ENCODE assay signal across 11 cellular contexts in the genomic region with DNA sequence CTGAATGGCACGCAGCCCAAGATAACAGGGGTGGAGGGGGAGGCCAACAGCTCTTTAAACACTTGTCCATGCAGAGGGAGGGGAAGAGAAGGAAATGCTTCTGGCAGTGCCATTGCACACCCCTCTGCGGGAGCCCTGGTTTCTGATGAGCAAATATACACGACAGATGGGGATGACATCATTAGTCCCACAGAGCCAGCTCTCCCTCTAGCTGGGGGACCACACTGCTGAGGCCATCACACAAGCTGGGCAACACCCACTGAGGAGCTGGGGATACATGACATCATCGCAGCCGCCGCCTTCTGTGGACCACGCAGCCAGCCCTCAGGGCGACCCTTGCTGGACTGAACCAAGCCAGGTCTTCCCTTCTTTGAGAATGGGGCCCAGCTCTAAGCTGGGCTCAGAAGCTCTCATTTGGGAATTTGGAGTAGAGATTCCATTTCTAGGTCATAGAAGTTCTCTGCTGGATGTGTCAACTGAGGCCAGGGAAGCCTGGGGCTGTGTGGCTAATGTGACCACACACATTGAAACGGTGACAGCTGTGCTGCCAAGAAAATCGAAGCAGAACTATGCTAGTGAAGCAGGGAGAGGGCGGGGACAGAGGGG.
DNase-seq lines count a peak whose midpoint lies in the region; ATAC-seq and TF ChIP-seq lines count a peak whose summit lies in the region.
"Had no signal": no experiment of that assay in that cellular context is flagged by ENCODE, and none has a peak within 500 bp of the region (broad histone marks: within the 10 kb centered on the region; RNA-seq: fewer than 3 reads in every experiment).

No MANE protein-coding gene starts in this region.

- intact Hi-C loops in activated T-helper 1 cell treated with anti-CD3 and anti-CD28 coated beads, Interleukin-12 subunit alpha, Interleukin-12 subunit beta, Interleukin-2, Interleukin-4 antibody, amounts not matched to agents 30 ng/mL and 10 ng/mL and 1 ng/mL, durations not matched to agents 14 hours and 24 hours and 36 hours (cut with micrococcal nuclease): loop anchor here (5.0 kb wide), 1 partner anchor 122 kb away; a partner anchor contains a TSS
- intact Hi-C loops in right lobe of liver (cut with DNase I): no loop called here

- no peaks in the 10 kb centered on the region for H3K9me3 Mint-ChIP-seq in stimulated activated naive CD8-positive, alpha-beta T cell treated with anti-CD3 and anti-CD28 coated beads, Interleukin-15, Interleukin-2, amounts not matched to agents 100 ng/mL and 50 ng/mL, for 24 hours
- H3K9me3 Mint-ChIP-seq in stimulated activated naive CD8-positive, alpha-beta T cell treated with anti-CD3 and anti-CD28 coated beads, Interleukin-15, amount 100 ng/mL, for 72 hours: no peaks in the 10 kb centered on the region
- H3K9me3 Mint-ChIP-seq in activated T-helper 1 cell treated with anti-CD3 and anti-CD28 coated beads, Interleukin-12 subunit alpha, Interleukin-12 subunit beta, Interleukin-2, Interleukin-4 antibody, amounts not matched to agents 30 ng/mL and 10 ng/mL and 1 ng/mL, durations not matched to agents 14 hours and 24 hours and 36 hours: no peaks in the 10 kb centered on the region
- H3K9me3 Mint-ChIP-seq: naive thymus-derived CD8-positive, alpha-beta T cell had no signal

- no peak for ATAC-seq in stimulated activated naive CD8-positive, alpha-beta T cell treated with anti-CD3 and anti-CD28 coated beads, Interleukin-15, amount 100 ng/mL, for 72 hours
- ATAC-seq in right lobe of liver: no peak
- ATAC-seq in HG02678 (IDR thresholded peaks at IDR 0.05; ENCODE audit: unreplicated experiment): no peak
- ATAC-seq in HG02610 (IDR thresholded peaks at IDR 0.05; ENCODE audit: unreplicated experiment): no peak
- ATAC-seq: HCT116; naive thymus-derived CD8-positive, alpha-beta T cell had no signal

- H3K27ac Mint-ChIP-seq in stimulated activated naive CD8-positive, alpha-beta T cell treated with anti-CD3 and anti-CD28 coated beads, Interleukin-15, Interleukin-2, amounts not matched to agents 100 ng/mL and 50 ng/mL, for 24 hours: peak overlapping the region; percentile 31
- peak overlapping the region in 1 of 2 donors; percentile 35 for H3K27ac Mint-ChIP-seq in stimulated activated naive CD8-positive, alpha-beta T cell treated with anti-CD3 and anti-CD28 coated beads, Interleukin-15, amount 100 ng/mL, for 72 hours
- H3K27ac Mint-ChIP-seq in activated T-helper 1 cell treated with anti-CD3 and anti-CD28 coated beads, Interleukin-12 subunit alpha, Interleukin-12 subunit beta, Interleukin-2, Interleukin-4 antibody, amounts not matched to agents 30 ng/mL and 10 ng/mL and 1 ng/mL, durations not matched to agents 14 hours and 24 hours and 36 hours: peak overlapping the region; percentile 87

- H3K4me1 ChIP-seq in right lobe of liver: peaks cover 0 to 29% (median 2%) of the 10 kb centered on the region in 4 donors

- peaks cover 0 to 22% (median 5%) of the 10 kb centered on the region in 4 donors for H3K36me3 ChIP-seq in right lobe of liver

- peaks cover 55% of the 10 kb centered on the region for H3K36me3 Mint-ChIP-seq in stimulated activated naive CD8-positive, alpha-beta T cell treated with anti-CD3 and anti-CD28 coated beads, Interleukin-15, Interleukin-2, amounts not matched to agents 100 ng/mL and 50 ng/mL, for 24 hours (ENCODE audit: low read depth)
- H3K36me3 Mint-ChIP-seq in activated T-helper 1 cell treated with anti-CD3 and anti-CD28 coated beads, Interleukin-12 subunit alpha, Interleukin-12 subunit beta, Interleukin-2, Interleukin-4 antibody, amounts not matched to agents 30 ng/mL and 10 ng/mL and 1 ng/mL, durations not matched to agents 14 hours and 24 hours and 36 hours (ENCODE audit: low read depth): peaks cover 50% of the 10 kb centered on the region

- H3K4me3 Mint-ChIP-seq in stimulated activated naive CD8-positive, alpha-beta T cell treated with anti-CD3 and anti-CD28 coated beads, Interleukin-15, Interleukin-2, amounts not matched to agents 100 ng/mL and 50 ng/mL, for 24 hours: no peak overlapping the region
- no peak overlapping the region for H3K4me3 Mint-ChIP-seq in stimulated activated naive CD8-positive, alpha-beta T cell treated with anti-CD3 and anti-CD28 coated beads, Interleukin-15, amount 100 ng/mL, for 72 hours
- peak overlapping the region; percentile 30 for H3K4me3 Mint-ChIP-seq in activated T-helper 1 cell treated with anti-CD3 and anti-CD28 coated beads, Interleukin-12 subunit alpha, Interleukin-12 subunit beta, Interleukin-2, Interleukin-4 antibody, amounts not matched to agents 30 ng/mL and 10 ng/mL and 1 ng/mL, durations not matched to agents 14 hours and 24 hours and 36 hours

- no peak for TF ChIP-seq POLR2A in right lobe of liver (IDR thresholded peaks at IDR 0.05)

- 48% methylated on average over 5 of the region's 11 CpGs for WGBS in right lobe of liver (ENCODE audit: insufficient coverage, low coverage, low lambda C conversion rate, missing lambda C conversion rate)

- no peak for DNase-seq in stimulated activated naive CD8-positive, alpha-beta T cell treated with anti-CD3 and anti-CD28 coated beads, Interleukin-15, amount 100 ng/mL, for 72 hours
- DNase-seq in activated T-helper 1 cell treated with anti-CD3 and anti-CD28 coated beads, Interleukin-12 subunit alpha, Interleukin-12 subunit beta, Interleukin-2, Interleukin-4 antibody, amounts not matched to agents 30 ng/mL and 10 ng/mL and 1 ng/mL, durations not matched to agents 14 hours and 24 hours and 36 hours (ENCODE audit: low spot score): no peak
- DNase-seq in right lobe of liver: no peak
- DNase-seq in NCI-H1436 treated with DMSO at 0.1 percent for 48 hours (lab: John Stamatoyannopoulos, UW): no peak
- DNase-seq in HuH-7 (ENCODE audit: low spot score): no peak
- DNase-seq: naive thymus-derived CD8-positive, alpha-beta T cell; NCI-H226 had no signal

- H3K27me3 Mint-ChIP-seq in stimulated activated naive CD8-positive, alpha-beta T cell treated with anti-CD3 and anti-CD28 coated beads, Interleukin-15, Interleukin-2, amounts not matched to agents 100 ng/mL and 50 ng/mL, for 24 hours: no peaks in the 10 kb centered on the region
- H3K27me3 Mint-ChIP-seq in stimulated activated naive CD8-positive, alpha-beta T cell treated with anti-CD3 and anti-CD28 coated beads, Interleukin-15, amount 100 ng/mL, for 72 hours: no peaks in the 10 kb centered on the region
- H3K27me3 Mint-ChIP-seq in activated T-helper 1 cell treated with anti-CD3 and anti-CD28 coated beads, Interleukin-12 subunit alpha, Interleukin-12 subunit beta, Interleukin-2, Interleukin-4 antibody, amounts not matched to agents 30 ng/mL and 10 ng/mL and 1 ng/mL, durations not matched to agents 14 hours and 24 hours and 36 hours (ENCODE audit: insufficient read depth): no peaks in the 10 kb centered on the region
- H3K27me3 Mint-ChIP-seq: naive thymus-derived CD8-positive, alpha-beta T cell had no signal

- H3K27ac ChIP-seq in right lobe of liver: peak overlapping the region in 2 of 3 donors; percentile 25 to 87

- TF ChIP-seq CTCF in right lobe of liver (IDR thresholded peaks at IDR 0.05): no peak

- no peak overlapping the region for H3K4me3 ChIP-seq in right lobe of liver

- peaks cover 28% of the 10 kb centered on the region for H3K4me1 Mint-ChIP-seq in stimulated activated naive CD8-positive, alpha-beta T cell treated with anti-CD3 and anti-CD28 coated beads, Interleukin-15, Interleukin-2, amounts not matched to agents 100 ng/mL and 50 ng/mL, for 24 hours (ENCODE audit: low read depth)
- H3K4me1 Mint-ChIP-seq in stimulated activated naive CD8-positive, alpha-beta T cell treated with anti-CD3 and anti-CD28 coated beads, Interleukin-15, amount 100 ng/mL, for 72 hours: peaks cover 16% of the 10 kb centered on the region
- H3K4me1 Mint-ChIP-seq in activated T-helper 1 cell treated with anti-CD3 and anti-CD28 coated beads, Interleukin-12 subunit alpha, Interleukin-12 subunit beta, Interleukin-2, Interleukin-4 antibody, amounts not matched to agents 30 ng/mL and 10 ng/mL and 1 ng/mL, durations not matched to agents 14 hours and 24 hours and 36 hours (ENCODE audit: low read depth): peaks cover 58% of the 10 kb centered on the region

- no peaks in the 10 kb centered on the region for H3K27me3 ChIP-seq in right lobe of liver

- no peaks in the 10 kb centered on the region for H3K9me3 ChIP-seq in right lobe of liver
